In the genomic region with DNA sequence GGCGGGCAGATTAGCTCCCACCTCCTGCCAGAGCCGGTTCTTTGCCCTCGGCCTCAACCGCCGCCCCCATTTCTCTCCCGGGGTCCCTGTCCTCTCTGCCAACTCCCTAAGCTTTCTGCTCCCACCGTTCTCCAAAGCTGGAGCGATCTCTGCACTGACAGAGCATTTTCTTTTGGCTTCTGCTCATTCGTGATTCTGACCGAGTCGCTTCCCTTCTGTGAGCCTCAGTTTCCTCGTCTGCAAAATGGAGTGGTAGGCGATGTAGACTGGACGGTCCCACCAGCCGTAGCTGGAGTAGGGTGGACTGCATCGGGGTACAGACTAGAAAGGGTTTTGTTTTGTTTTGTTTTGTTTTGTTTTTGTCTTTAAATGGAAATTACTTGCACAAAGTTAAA, we compare ENCODE assay signal across 11 cellular contexts. TPM values are rescaled to one million over a fixed set of nuclear protein-coding genes. Genes with fewer than 3 reads are reported as not detected.
DNase-seq lines count a peak whose midpoint lies in the region; ATAC-seq, FAIRE-seq and TF ChIP-seq lines count a peak whose summit lies in the region.
"Had no signal": no experiment of that assay in that cellular context is flagged by ENCODE, and none has a peak within 500 bp of the region (broad histone marks: within the 10 kb centered on the region; RNA-seq: fewer than 3 reads in every experiment).

No MANE protein-coding gene starts in this region.

- no peaks in the 10 kb centered on the region for H3K36me3 ChIP-seq in BLaER1
- H3K36me3 ChIP-seq in ES-I3 (ENCODE audit: insufficient read depth, low read length), result no peaks in the 10 kb centered on the region
- H3K36me3 ChIP-seq in GM12878 (ENCODE audit: control insufficient read depth in 2 of 2, insufficient read depth in 2 of 2, low read length in 1 of 2), result no peaks in the 10 kb centered on the region
- H3K36me3 ChIP-seq in right lobe of liver, result no peaks in the 10 kb centered on the region
- H3K36me3 ChIP-seq in pancreas, result no peaks in the 10 kb centered on the region

- peaks cover 0 to 4% (median 0%) of the 10 kb centered on the region in 3 donors for H3K36me3 Mint-ChIP-seq in naive thymus-derived CD8-positive, alpha-beta T cell

- peak overlapping the region; percentile 26 to 84 (median 74) for H3K4me3 Mint-ChIP-seq in naive thymus-derived CD8-positive, alpha-beta T cell

- peak; percentile 18 for FAIRE-seq in GM12878 (lab: Jason Lieb, UNC)
- FAIRE-seq in pancreas (lab: Jason Lieb, UNC), result no peak
- FAIRE-seq: kidney had no signal

- CTCF ChIA-PET in GM12878 (lab: Yijun Ruan, JAX), result no interaction called here

- intact Hi-C loops in GM12878 (cut with micrococcal nuclease; ENCODE audit: unreplicated experiment), result no loop called here
- intact Hi-C loops in right lobe of liver (cut with DNase I), result no loop called here
- intact Hi-C loops in pancreas (cut with DNase I), result no loop called here

- H3K27ac ChIP-seq in BLaER1, result no peak overlapping the region
- no peak overlapping the region for H3K27ac ChIP-seq in GM12878 (ENCODE audit: control insufficient read depth, insufficient read depth)
- H3K27ac ChIP-seq in right lobe of liver, result no peak overlapping the region
- H3K27ac ChIP-seq in pancreas, result no peak overlapping the region

- RAD21 ChIA-PET in GM12878 (lab: Charles Lee; ENCODE audit: unreplicated experiment), result no interaction called here

- 24% methylated on average over 16 of the region's 16 CpGs for WGBS in GM12878 (ENCODE audit: insufficient coverage, insufficient replicate concordance, low lambda C conversion rate, missing lambda C conversion rate)
- 4% methylated on average over 14 of the region's 16 CpGs for WGBS in right lobe of liver (ENCODE audit: insufficient coverage, low coverage, low lambda C conversion rate, missing lambda C conversion rate)
- WGBS in pancreas, 2 donors, result 8 to 10% methylated on average over 16 of the region's 16 CpGs

- H3K4me1 ChIP-seq in BLaER1 (no peaks in the 10 kb centered on the region), ES-I3 (ENCODE audit: insufficient read depth, low read length) (peaks cover 14% of the 10 kb centered on the region), GM12878 (ENCODE audit: control insufficient read depth, insufficient read depth, low read length) (no peaks in the 10 kb centered on the region), right lobe of liver (peaks cover 0 to 23% (median 9%) of the 10 kb centered on the region in 4 donors), pancreas (peaks cover 10 to 16% (median 15%) of the 10 kb centered on the region in 3 donors)

- H3K4me2 ChIP-seq in BLaER1 (no peak overlapping the region), GM12878 (ENCODE audit: control insufficient read depth, insufficient read depth) (no peak overlapping the region)

- no TSS peak for BruUV-seq in GM12878 (replicated peaks; lab: Mats Ljungman, UMichigan)

- H2AFZ ChIP-seq in GM12878 (ENCODE audit: control insufficient read depth, low read depth, low read length), result no peak overlapping the region

- H3K9me3 Mint-ChIP-seq in naive thymus-derived CD8-positive, alpha-beta T cell, result peaks cover 0 to 1% (median 0%) of the 10 kb centered on the region in 9 donors

- SMC1A ChIA-PET in GM12878 (lab: Charles Lee; ENCODE audit: uncharacterized antibody, unreplicated experiment), result no interaction called here

- TF ChIP-seq POLR2A in GM12878 (IDR thresholded peaks at IDR 0.05; ENCODE audit: low read depth, low read length) (no peak), right lobe of liver (IDR thresholded peaks at IDR 0.05) (no peak)

- peaks cover 57 to 95% (median 78%) of the 10 kb centered on the region in 5 donors for H3K27me3 Mint-ChIP-seq in naive thymus-derived CD8-positive, alpha-beta T cell

- no peak for TF ChIP-seq EP300 in GM12878 (IDR thresholded peaks at IDR 0.05; ENCODE audit: borderline replicate concordance in 1 of 2, control insufficient read depth in 1 of 2, low read depth in 2 of 2, low read length in 2 of 2)

- in situ Hi-C loops in GM12878 (cut with MboI), result no loop called here

- peaks cover 34% of the 10 kb centered on the region for H3K9me3 ChIP-seq in BLaER1
- H3K9me3 ChIP-seq in ES-I3 (ENCODE audit: control insufficient read depth, insufficient read depth, low read length), result no peaks in the 10 kb centered on the region
- no peaks in the 10 kb centered on the region for H3K9me3 ChIP-seq in GM12878 (replicated peaks; ENCODE audit: control insufficient read depth, insufficient read depth, low read length)
- no peaks in the 10 kb centered on the region for H3K9me3 ChIP-seq in right lobe of liver
- H3K9me3 ChIP-seq in pancreas, result no peaks in the 10 kb centered on the region

- 0 out of 2 replicates have a peak overlapping the region, but pooled peaks have one; percentile 44 for H3K4me3 ChIP-seq in BLaER1
- no peak overlapping the region for H3K4me3 ChIP-seq in GM12878
- no peak overlapping the region for H3K4me3 ChIP-seq in right lobe of liver
- peak overlapping the region in 2 of 4 donors; percentile 28 to 33 for H3K4me3 ChIP-seq in pancreas

- ATAC-seq in GM12878, result no peak
- ATAC-seq in naive thymus-derived CD8-positive, alpha-beta T cell, result peak in 1 of 2 donors; percentile 6
- ATAC-seq in right lobe of liver, result no peak
- no peak for ATAC-seq in pancreas

- POLR2A ChIA-PET in GM12878 (lab: Charles Lee), result no interaction called here
- POLR2A ChIA-PET in naive thymus-derived CD8-positive, alpha-beta T cell (lab: Charles Lee), result no interaction called here

- H3K79me2 ChIP-seq in GM12878 (ENCODE audit: control insufficient read depth, insufficient read depth, low read length), result no peaks in the 10 kb centered on the region

- H4K20me1 ChIP-seq in BLaER1, result peaks cover 29% of the 10 kb centered on the region; the same call in 1 of the 2 replicates
- H4K20me1 ChIP-seq in GM12878 (ENCODE audit: control insufficient read depth, insufficient read depth), result no peaks in the 10 kb centered on the region

- H3K27me3 ChIP-seq in BLaER1 (peaks cover 80% of the 10 kb centered on the region), GM12878 (replicated peaks in 1 of 2; ENCODE audit: control insufficient read depth in 2 of 2, insufficient read depth in 2 of 2, low read length in 1 of 2) (peaks cover 23 to 38% of the 10 kb centered on the region in 2 experiments), right lobe of liver (peaks cover 23 to 30% of the 10 kb centered on the region in 2 donors), pancreas (peaks cover 0 to 45% (median 10%) of the 10 kb centered on the region in 4 donors)

- no peak for TF ChIP-seq RAD21 in GM12878 (IDR thresholded peaks at IDR 0.05; ENCODE audit: insufficient read depth, low read depth, low read length)

- peaks cover 10 to 27% (median 21%) of the 10 kb centered on the region in 4 donors for H3K4me1 Mint-ChIP-seq in naive thymus-derived CD8-positive, alpha-beta T cell

- no peak overlapping the region for H3K27ac Mint-ChIP-seq in naive thymus-derived CD8-positive, alpha-beta T cell

- TF ChIP-seq CTCF in GM12878 (IDR thresholded peaks at IDR 0.05 in 2 of 3, conservative IDR thresholded peaks at IDR 0.05 in 1 of 3; ENCODE audit: control insufficient read depth in 2 of 3, extremely low read depth in 1 of 3, insufficient read depth in 1 of 3, low read depth in 3 of 3, low read length in 3 of 3), result no peak
- TF ChIP-seq CTCF in right lobe of liver (IDR thresholded peaks at IDR 0.05), result no peak
- TF ChIP-seq CTCF in pancreas (IDR thresholded peaks at IDR 0.05), result no peak

- H3K9ac ChIP-seq in BLaER1, result no peak overlapping the region
- peak overlapping the region; percentile 26; the same call in 1 of the 2 replicates for H3K9ac ChIP-seq in ES-I3 (ENCODE audit: low read depth, low read length)
- no peak overlapping the region for H3K9ac ChIP-seq in GM12878 (ENCODE audit: control insufficient read depth, insufficient read depth, low read length)

- DNase-seq in GM12878 (ENCODE audit: low read depth, low spot score), result no peak
- DNase-seq in naive thymus-derived CD8-positive, alpha-beta T cell, result no peak
- DNase-seq in COLO668 (lab: John Stamatoyannopoulos, UW; ENCODE audit: unreplicated experiment), result no peak
- DNase-seq in right lobe of liver, result no peak
- DNase-seq in pancreas, result no peak
- DNase-seq in GM19240 (ENCODE audit: insufficient read length, low spot score), result no peak
- DNase-seq: kidney, Right ventricle myocardium superior had no signal

TF ChIP-seq in GM12878, 131 proteins besides CTCF, POLR2A, EP300 and RAD21:
- TF ChIP-seq EZH2 (IDR thresholded peaks at IDR 0.05; ENCODE audit: borderline replicate concordance, control insufficient read depth, low read depth, low read length) (0 out of 2 replicates have a peak, but pooled peaks have one; percentile 73), TCF3 (IDR thresholded peaks at IDR 0.05; ENCODE audit: borderline replicate concordance, insufficient read depth, low read depth, low read length) (no peak), CBFB (IDR thresholded peaks at IDR 0.05; ENCODE audit: low read depth) (no peak), YY1 (IDR thresholded peaks at IDR 0.05; ENCODE audit: low read depth, low read length) (no peak), SIX5 (IDR thresholded peaks at IDR 0.05; ENCODE audit: low read depth, low read length, severe bottlenecking) (no peak)
TF ChIP-seq in GM12878: peak in this region for 1.

RNA-seq across cellular contexts. Expression of a gene that starts 2.4 kb away (rescaled TPM):
- not detected in 2 replicates for total RNA-seq in GM12878 (2013; cell fraction: nucleolus; rRNA removed)
- not detected in 2 replicates for total RNA-seq in GM12878 (2014; rRNA removed)
- total RNA-seq in GM12878 (2014; rRNA removed; fragmentation: Illumina TruSeq; extraction: Trizol), result not detected in 2 replicates
- not detected in 2 replicates for total RNA-seq in GM12878 (2021)
- not detected for polyA plus RNA-seq in GM12878 (2011; ENCODE audit: low read depth)
- polyA plus RNA-seq in GM12878 (2011; rRNA removed), result 0.04 TPM in 1 of 2 replicates, not detected in the other
- 0.09 and 0.10 TPM in 2 replicates for polyA plus RNA-seq in GM12878 (2011; cell fraction: cytosol; rRNA removed)
- polyA plus RNA-seq in GM12878 (2011; cell fraction: nucleus; rRNA removed), result 0.04 TPM in 1 of 2 replicates, not detected in the other
- polyA plus RNA-seq in GM12878 (2012), result 0.03 TPM in 1 of 2 replicates, not detected in the other
- not detected in 2 replicates for polyA plus RNA-seq in GM12878 (2014; fragmentation: Illumina TruSeq; extraction: Trizol)
- not detected for polyA plus RNA-seq in GM12878 (2014; fragmentation: Nextera tagmentation; extraction: Ambion mirVana)
- polyA plus RNA-seq in GM12878 (2014; rRNA removed), result 0.05 TPM in 1 of 2 replicates, not detected in the other
- polyA plus RNA-seq in GM12878 (2016; fragmentation: Nextera tagmentation; extraction: Ambion mirVana), result under 1 TPM in 1 of 2 experiments, not detected in 1; 0.05 TPM
- polyA minus RNA-seq in GM12878 (2011; rRNA and poly(A)+ RNA removed), result 0.10 TPM in 1 of 2 replicates, not detected in the other
- not detected in 2 replicates for polyA minus RNA-seq in GM12878 (2011; cell fraction: cytosol; rRNA and poly(A)+ RNA removed)
- polyA minus RNA-seq in GM12878 (2011; cell fraction: nucleus; rRNA and poly(A)+ RNA removed), result not detected in 2 replicates
- total RNA-seq in naive thymus-derived CD8-positive, alpha-beta T cell, result not detected
- polyA plus RNA-seq in naive thymus-derived CD8-positive, alpha-beta T cell, result not detected
- total RNA-seq in right lobe of liver, result not detected
- not detected for total RNA-seq in pancreas
- polyA plus RNA-seq in pancreas, result not detected
- total RNA-seq: kidney, osteocyte, Right ventricle myocardium superior had no signal
